12 cellular contexts compared by ENCODE assay signal in the genomic region with DNA sequence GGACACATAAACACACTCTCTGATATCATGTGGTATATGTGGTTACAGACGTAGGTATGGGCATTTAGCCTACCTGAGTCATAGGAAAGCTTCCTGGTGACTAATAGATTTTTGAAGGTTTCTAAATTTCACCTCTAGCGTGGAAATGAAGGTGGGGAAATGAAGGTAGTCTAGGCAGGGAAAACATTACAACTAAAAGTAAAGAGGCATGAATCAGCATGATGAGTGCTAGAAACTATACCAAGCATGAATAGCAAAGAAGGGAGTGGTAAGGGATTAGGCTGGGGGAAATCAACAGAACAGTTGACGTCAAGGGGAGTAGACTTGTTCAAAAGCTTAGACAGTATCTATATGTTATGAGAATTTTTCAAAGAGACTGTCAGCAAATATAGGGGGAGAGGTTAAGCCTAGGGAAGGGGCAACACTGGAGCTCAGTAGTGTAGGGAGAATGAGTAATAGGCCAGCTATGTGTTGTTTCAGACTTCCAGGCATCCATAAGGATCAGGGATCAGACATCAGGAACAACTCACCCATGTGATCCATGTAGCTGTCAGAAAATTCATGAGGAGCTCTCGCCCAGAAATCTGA.
DNase-seq lines count a peak whose midpoint lies in the region; ATAC-seq and TF ChIP-seq lines count a peak whose summit lies in the region.
"Had no signal": no experiment of that assay in that cellular context is flagged by ENCODE, and none has a peak within 500 bp of the region (broad histone marks: within the 10 kb centered on the region; RNA-seq: fewer than 3 reads in every experiment).

No MANE protein-coding gene starts in this region.

- H3K27me3 Mint-ChIP-seq in T-cell, result peaks cover 5 to 17% of the 10 kb centered on the region in 2 donors

- POLR2A ChIA-PET in AG04450 (lab: Yijun Ruan, JAX) (interaction anchor here (0.6 to 2.3 kb wide), 8 partner anchors 25 to 421 kb away, joined by 4 to 10 read pairs (median 6); no protein-coding TSS in a partner anchor), T-cell (lab: Charles Lee) (no interaction called here)

- no peak overlapping the region for H3K27ac Mint-ChIP-seq in T-cell
- H3K27ac Mint-ChIP-seq: GM23338 had no signal

- H3K27ac ChIP-seq in AG04450 (ENCODE audit: low read depth, low read length), result peak overlapping the region; percentile 93
- H3K27ac ChIP-seq: prostate gland had no signal

- H3K27me3 ChIP-seq in AG04450 (ENCODE audit: control insufficient read depth, insufficient read depth, low read length), result no peaks in the 10 kb centered on the region

- H3K4me3 ChIP-seq in AG04450 (ENCODE audit: low read depth, low read length) (no peak overlapping the region), HFF-Myc (replicated peaks; ENCODE audit: low read depth, low read length) (no peak overlapping the region)
- H3K4me3 ChIP-seq: GM23338, prostate gland had no signal

- ATAC-seq in T-cell (replicated peaks in 1 of 4) (no peak), HG02763 (IDR thresholded peaks at IDR 0.05; ENCODE audit: unreplicated experiment) (no peak)
- ATAC-seq: GM23338 had no signal

- CTCF ChIA-PET in AG04450 (lab: Charles Lee), result no interaction called here
- CTCF ChIA-PET in T-cell (lab: Charles Lee), result interaction anchor here in 1 of 2 donors (0.6 kb wide), 1 partner anchor 292 kb away, joined by 3 read pairs; no protein-coding TSS in a partner anchor

- no peaks in the 10 kb centered on the region for H3K9me3 Mint-ChIP-seq in T-cell
- H3K9me3 Mint-ChIP-seq: GM23338 had no signal

- H3K4me3 Mint-ChIP-seq in T-cell, result no peak overlapping the region
- H3K4me3 Mint-ChIP-seq: GM23338 had no signal

- DNase-seq in AG04450 (ENCODE audit: low read depth, low spot score) (peak; percentile 59), HFF-Myc (ENCODE audit: extremely low read depth, low read depth) (peak; percentile 75), amniotic stem cell (lab: John Stamatoyannopoulos, UW) (peak; percentile 52), iris pigment epithelial cell (ENCODE audit: low read depth) (peak; percentile 94), T-cell (no peak), amygdala (lab: John Stamatoyannopoulos, UW) (no peak)
- DNase-seq in activated CD4-positive, alpha-beta T cell treated with anti-CD3 and anti-CD28 coated beads for 1 hour, result no peak
- DNase-seq: cortex of kidney, NCI-H2081 treated with DMSO at 0.1 percent for 48 hours had no signal

- TF ChIP-seq CTCF in AG04450 (IDR thresholded peaks at IDR 0.05; ENCODE audit: low read depth, low read length), result no peak
- no peak for TF ChIP-seq CTCF in HFF-Myc (IDR thresholded peaks at IDR 0.05; ENCODE audit: low read depth, low read length, missing control alignments)

- no peaks in the 10 kb centered on the region for H3K9me3 ChIP-seq in AG04450 (ENCODE audit: control insufficient read depth, insufficient read depth, low read length)
- H3K9me3 ChIP-seq: prostate gland had no signal

- no peaks in the 10 kb centered on the region for H3K36me3 Mint-ChIP-seq in T-cell

- H3K4me1 Mint-ChIP-seq in T-cell, result no peaks in the 10 kb centered on the region
- H3K4me1 Mint-ChIP-seq: GM23338 had no signal

Comparison
In these comparisons a context has a peak if more than half of its experiments do, and no peak if none do; other contexts are left out.
1. DNase-seq: peak in AG04450 (single experiment), HFF-Myc (single experiment), amniotic stem cell (single experiment) and iris pigment epithelial cell (single experiment); none in T-cell (0 of 34), activated CD4-positive, alpha-beta T cell treated with anti-CD3 and anti-CD28 coated beads for 1 hour (single experiment) and amygdala (0 of 56).